ENCODE assay signal across 1 cellular context in the genomic region with DNA sequence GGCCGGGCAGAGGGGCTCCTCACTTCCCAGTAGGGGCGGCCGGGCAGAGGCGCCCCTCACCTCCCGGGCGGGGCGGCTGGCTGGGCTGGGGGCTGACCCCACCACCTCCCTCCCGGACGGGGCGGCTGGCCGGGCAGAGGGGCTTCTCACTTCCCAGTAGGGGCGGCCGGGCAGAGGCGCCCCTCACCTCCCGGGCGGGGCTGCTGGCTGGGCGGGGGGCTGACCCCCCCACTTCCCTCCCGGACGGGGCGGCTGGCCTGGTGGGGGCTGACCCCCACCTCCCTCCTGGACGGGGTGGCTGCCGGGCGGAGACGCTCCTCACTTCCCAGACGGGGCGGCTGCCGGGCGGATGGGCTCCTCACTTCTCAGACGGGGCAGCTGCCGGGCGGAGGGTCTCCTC.
DNase-seq lines count a peak whose midpoint lies in the region; ATAC-seq lines count a peak whose summit lies in the region.
"Not testable (repeated sequence)": the region's sequence is repeated elsewhere in the genome, so short reads cannot be mapped to it uniquely, and the experiment has no call there.

No MANE protein-coding gene starts in this region.

- DNase-seq in right cardiac atrium = peak in 2 of 3 donors; percentile 53 to 60

- intact Hi-C loops in right cardiac atrium (cut with DNase I) = not testable (repeated sequence)

- not testable (repeated sequence) for ATAC-seq in right cardiac atrium

- not testable (repeated sequence) for H3K27ac ChIP-seq in right cardiac atrium (ENCODE audit: low read length)

- H3K4me1 ChIP-seq in right cardiac atrium (ENCODE audit: control insufficient read depth, insufficient read depth, low read length) = not testable (repeated sequence)

- not testable (repeated sequence) for H3K27me3 ChIP-seq in right cardiac atrium (ENCODE audit: control insufficient read depth, insufficient read depth)

- not testable (repeated sequence) for H3K4me3 ChIP-seq in right cardiac atrium (ENCODE audit: low read length)

- WGBS in right cardiac atrium = 96% methylated on average over 30 of the region's 31 CpGs

- H3K9me3 ChIP-seq in right cardiac atrium (ENCODE audit: control insufficient read depth, low read length) = not testable (repeated sequence)
